Comparison of ENCODE assay signal across 8 cellular contexts in genomic region chrX:52261463-52262194, GRCh38.
DNase-seq lines count a peak whose midpoint lies in the region; ATAC-seq, FAIRE-seq and TF ChIP-seq lines count a peak whose summit lies in the region.

No MANE protein-coding gene starts in this region.

- peak; percentile 91 for DNase-seq in NCI-H146 (lab: John Stamatoyannopoulos, UW)
- peak; percentile 92 for DNase-seq in left ventricle myocardium inferior
- peak; percentile 96 to 98 for DNase-seq in psoas muscle
- peak; percentile 87 for DNase-seq in urothelium cell line (ENCODE audit: low spot score)

- no peaks in the 10 kb centered on the region for H3K36me3 Mint-ChIP-seq in T-helper 1 cell treated with Interleukin-12 subunit alpha and Interleukin-12 subunit beta and Interleukin-4 antibody, amounts not matched to agents 30 μg/mL and 1 μg/mL, for 36 hours (ENCODE audit: low read depth)

- peak; percentile 99 for ATAC-seq in GM18498 (IDR thresholded peaks at IDR 0.05; ENCODE audit: unreplicated experiment)
- ATAC-seq in HG02884 (IDR thresholded peaks at IDR 0.05; ENCODE audit: unreplicated experiment): peak; percentile 98
- peak; percentile 100 for ATAC-seq in psoas muscle

- no peaks in the 10 kb centered on the region for H3K27me3 ChIP-seq in left ventricle myocardium inferior (ENCODE audit: low read depth)
- peaks cover 0 to 12% (median 0%) of the 10 kb centered on the region in 3 donors for H3K27me3 ChIP-seq in psoas muscle (ENCODE audit: insufficient read depth in 3 of 3, low read length in 2 of 3)

- peak overlapping the region; percentile 95 for H3K4me3 Mint-ChIP-seq in T-helper 1 cell treated with Interleukin-12 subunit alpha and Interleukin-12 subunit beta and Interleukin-4 antibody, amounts not matched to agents 30 μg/mL and 1 μg/mL, for 36 hours

- no peaks in the 10 kb centered on the region for H3K36me3 ChIP-seq in left ventricle myocardium inferior
- no peaks in the 10 kb centered on the region for H3K36me3 ChIP-seq in psoas muscle (ENCODE audit: insufficient read depth in 1 of 2, low read depth in 1 of 2)

- H3K27ac ChIP-seq in angular gyrus (ENCODE audit: low read depth, low read length) (peak overlapping the region; percentile 99), left ventricle myocardium inferior (replicated peaks) (peak overlapping the region; percentile 91), psoas muscle (peak overlapping the region; percentile 93)

- peak overlapping the region; percentile 99 for H3K27ac Mint-ChIP-seq in T-helper 1 cell treated with Interleukin-12 subunit alpha and Interleukin-12 subunit beta and Interleukin-4 antibody, amounts not matched to agents 30 μg/mL and 1 μg/mL, for 36 hours

- TF ChIP-seq CTCF in left ventricle myocardium inferior (IDR thresholded peaks at IDR 0.05; ENCODE audit: borderline replicate concordance): peak; percentile 84
- peak; percentile 96 for TF ChIP-seq CTCF in psoas muscle (IDR thresholded peaks at IDR 0.05)

- 0 to 1% (median 0%) methylated on average over 24 to 41 of the region's 41 CpGs for WGBS in psoas muscle, 3 donors

- no peaks in the 10 kb centered on the region for H3K9me3 Mint-ChIP-seq in T-helper 1 cell treated with Interleukin-12 subunit alpha and Interleukin-12 subunit beta and Interleukin-4 antibody, amounts not matched to agents 30 μg/mL and 1 μg/mL, for 36 hours

- H3K4me3 ChIP-seq in left ventricle myocardium inferior (peak overlapping the region; percentile 68), psoas muscle (peak overlapping the region; percentile 86)

- H3K4me1 Mint-ChIP-seq in T-helper 1 cell treated with Interleukin-12 subunit alpha and Interleukin-12 subunit beta and Interleukin-4 antibody, amounts not matched to agents 30 μg/mL and 1 μg/mL, for 36 hours (ENCODE audit: low read depth): peaks cover 18% of the 10 kb centered on the region

- no peaks in the 10 kb centered on the region for H3K9me3 ChIP-seq in left ventricle myocardium inferior (replicated peaks)
- H3K9me3 ChIP-seq in psoas muscle: no peaks in the 10 kb centered on the region

- intact Hi-C loops in left ventricle myocardium inferior (cut with micrococcal nuclease): no loop called here
- intact Hi-C loops in psoas muscle (cut with DNase I): no loop called here

- no peak for FAIRE-seq in urothelium cell line (lab: Jason Lieb, UNC)

- H3K4me1 ChIP-seq in left ventricle myocardium inferior: no peaks in the 10 kb centered on the region
- H3K4me1 ChIP-seq in psoas muscle: no peaks in the 10 kb centered on the region

- peaks cover 4% of the 10 kb centered on the region for H3K27me3 Mint-ChIP-seq in T-helper 1 cell treated with Interleukin-12 subunit alpha and Interleukin-12 subunit beta and Interleukin-4 antibody, amounts not matched to agents 30 μg/mL and 1 μg/mL, for 36 hours (ENCODE audit: low read depth)

Comparison
In these comparisons a context has a peak if more than half of its experiments do, and no peak if none do; other contexts are left out.
1. Peak in every context shown above with its lines: DNase-seq, ATAC-seq, H3K4me3 ChIP-seq and H3K27ac ChIP-seq.